Comparison of ENCODE assay signal across 22 cellular contexts in genomic region chr1:179283992-179284391, GRCh38.
"Had no signal": no experiment of that assay in that cellular context is flagged by ENCODE, and none has a peak within 500 bp of the region (broad histone marks: within the 10 kb centered on the region; RNA-seq: fewer than 3 reads in every experiment).

No MANE protein-coding gene starts in this region.

- ATAC-seq: foreskin keratinocyte; gastroesophageal sphincter; heart left ventricle; left cardiac atrium; left lung; left ventricle myocardium superior; lower lobe of right lung; mucosa of descending colon; naive thymus-derived CD8-positive, alpha-beta T cell had no signal

- H3K27ac ChIP-seq: coronary artery, dorsolateral prefrontal cortex, esophagus muscularis mucosa, foreskin keratinocyte, gastroesophageal sphincter, heart left ventricle, hepatocyte, left lung, lower lobe of right lung had no signal

- DNase-seq: dermis blood vessel endothelial cell; dorsolateral prefrontal cortex; effector CD4-positive, alpha-beta T cell; effector memory CD4-positive, alpha-beta T cell; foreskin keratinocyte; heart left ventricle; left cardiac atrium; left lung; left ventricle myocardium superior; lower lobe of right lung; mesenchymal stem cell; mucosa of descending colon; naive B cell; naive thymus-derived CD8-positive, alpha-beta T cell had no signal

- H3K4me1 ChIP-seq: esophagus muscularis mucosa, foreskin keratinocyte, gastroesophageal sphincter, heart left ventricle, left lung, lower lobe of right lung had no signal

- H3K36me3 ChIP-seq: esophagus muscularis mucosa, gastroesophageal sphincter, heart left ventricle, left lung, lower lobe of right lung had no signal

- H3K27me3 ChIP-seq: dorsolateral prefrontal cortex, esophagus muscularis mucosa, foreskin keratinocyte, gastroesophageal sphincter, heart left ventricle, hepatocyte, left lung had no signal

- H3K4me2 ChIP-seq: hepatocyte had no signal

- H3K4me3 ChIP-seq: coronary artery, dorsolateral prefrontal cortex, esophagus muscularis mucosa, gastroesophageal sphincter, heart left ventricle, hepatocyte, left lung, lower lobe of right lung, mucosa of descending colon had no signal

- H3K79me2 ChIP-seq: hepatocyte had no signal

- FAIRE-seq: endothelial cell of umbilical vein, frontal cortex, islet of Langerhans, keratinocyte had no signal

- H2AFZ ChIP-seq: hepatocyte had no signal
